ENCODE assay signal across 1 cellular context in the genomic region with DNA sequence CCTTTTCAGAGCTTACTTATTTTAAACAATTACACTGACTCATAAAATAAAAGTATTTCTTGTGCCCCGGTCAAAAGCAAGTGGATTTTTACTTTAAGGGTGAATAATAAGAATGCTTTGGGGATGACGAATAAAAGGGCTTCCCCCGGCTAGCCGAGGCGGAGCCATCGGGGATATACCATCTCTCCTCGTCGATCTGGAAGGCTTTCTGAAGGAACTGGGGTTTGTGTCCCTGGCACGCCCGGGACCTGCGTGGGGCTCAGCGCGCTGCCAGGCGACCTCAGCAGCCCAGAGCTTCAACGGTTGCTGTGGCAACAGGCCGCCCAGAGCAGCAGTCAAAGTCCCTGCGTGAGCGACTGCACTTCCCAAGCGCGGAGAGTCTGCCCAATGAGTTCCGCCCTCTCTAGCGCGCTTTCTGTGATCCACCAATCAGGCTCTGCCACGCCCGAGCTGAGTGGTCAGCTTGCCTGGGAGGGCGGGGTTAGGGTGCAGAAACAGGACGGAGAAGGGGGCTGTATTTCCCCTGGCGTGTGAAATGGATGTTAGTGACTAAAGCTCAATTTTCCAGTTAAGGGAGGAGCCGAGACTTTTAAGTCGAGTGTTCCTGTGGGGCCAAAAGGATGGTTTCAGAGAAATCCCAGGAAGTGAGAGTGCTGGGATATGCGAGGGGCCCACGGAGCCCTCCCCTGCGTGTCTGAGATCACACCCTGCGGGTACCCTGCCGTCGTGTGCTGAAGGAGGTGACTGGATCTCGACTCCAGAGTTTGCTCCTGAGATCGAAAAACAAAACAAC.
A peak's percentile ranks its signal among the peaks of the same experiment; 100 is the strongest.
TF ChIP-seq lines count a peak whose summit lies in the region.

No MANE protein-coding gene starts in this region.

TF ChIP-seq in K562, 482 proteins besides CTCF, POLR2A, EP300 and RAD21 (continued from another document and continues in another):
- TF ChIP-seq, protein P1, sequence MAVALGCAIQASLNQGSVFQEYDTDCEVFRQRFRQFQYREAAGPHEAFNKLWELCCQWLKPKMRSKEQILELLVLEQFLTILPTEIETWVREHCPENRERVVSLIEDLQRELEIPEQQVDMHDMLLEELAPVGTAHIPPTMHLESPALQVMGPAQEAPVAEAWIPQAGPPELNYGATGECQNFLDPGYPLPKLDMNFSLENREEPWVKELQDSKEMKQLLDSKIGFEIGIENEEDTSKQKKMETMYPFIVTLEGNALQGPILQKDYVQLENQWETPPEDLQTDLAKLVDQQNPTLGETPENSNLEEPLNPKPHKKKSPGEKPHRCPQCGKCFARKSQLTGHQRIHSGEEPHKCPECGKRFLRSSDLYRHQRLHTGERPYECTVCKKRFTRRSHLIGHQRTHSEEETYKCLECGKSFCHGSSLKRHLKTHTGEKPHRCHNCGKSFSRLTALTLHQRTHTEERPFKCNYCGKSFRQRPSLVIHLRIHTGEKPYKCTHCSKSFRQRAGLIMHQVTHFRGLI (CRISPR knock-in tag; IDR thresholded peaks at IDR 0.05), result no peak
- TF ChIP-seq SMAD1 (IDR thresholded peaks at IDR 0.05; ENCODE audit: low read depth, low read length, partially characterized antibody) (peak; percentile 54), SMARCE1 (IDR thresholded peaks at IDR 0.05) (no peak), POLR2AphosphoS5 (IDR thresholded peaks at IDR 0.05; ENCODE audit: control insufficient read depth, insufficient read depth, low read depth, low read length) (no peak), SAFB (IDR thresholded peaks at IDR 0.05; ENCODE audit: borderline replicate concordance, low read depth, low read length) (peak; percentile 41; the same call in 1 of the 2 replicates), HDGF (IDR thresholded peaks at IDR 0.05) (no peak), NFXL1 (CRISPR knock-in tag; IDR thresholded peaks at IDR 0.05) (no peak), CBFA2T3 (IDR thresholded peaks at IDR 0.05) (no peak), ZNF174 (CRISPR knock-in tag; IDR thresholded peaks at IDR 0.05) (no peak), FOXK2 (conservative IDR thresholded peaks at IDR 0.05 in 1 of 2, IDR thresholded peaks at IDR 0.05 in 1 of 2; ENCODE audit: low read depth in 2 of 2) (peak; percentile 39 to 90; a peak in 3 of 4 replicates), ELK1 (CRISPR knock-in tag; IDR thresholded peaks at IDR 0.05) (no peak), KAT2B (IDR thresholded peaks at IDR 0.05; ENCODE audit: low read depth, low read length) (no peak), GMEB1 (CRISPR knock-in tag; IDR thresholded peaks at IDR 0.05) (no peak), BDP1 (IDR thresholded peaks at IDR 0.05; ENCODE audit: insufficient read depth, insufficient read length) (no peak), MGA (IDR thresholded peaks at IDR 0.05) (peak; percentile 80), ATF3 (IDR thresholded peaks at IDR 0.05) (no peak; the same call in 1 of the 2 replicates), ATF3 (CRISPR knock-in tag; conservative IDR thresholded peaks at IDR 0.05) (peak; percentile 50; the same call in 1 of the 2 replicates), ZFP30 (CRISPR knock-in tag; IDR thresholded peaks at IDR 0.05; ENCODE audit: borderline replicate concordance) (no peak), ILK (tag; IDR thresholded peaks at IDR 0.05; ENCODE audit: borderline replicate concordance, low read depth) (no peak), ZNF134 (CRISPR knock-in tag; conservative IDR thresholded peaks at IDR 0.05) (no peak), ZNF507 (tag; conservative IDR thresholded peaks at IDR 0.05) (no peak), KDM1A (IDR thresholded peaks at IDR 0.05) (no peak), CREBBP (IDR thresholded peaks at IDR 0.05; ENCODE audit: low read depth, low read length) (no peak), HLTF (IDR thresholded peaks at IDR 0.05) (no peak), FUS (optimal IDR thresholded peaks at IDR 0.05; ENCODE audit: low read depth, low read length) (no peak), ZNF695 (CRISPR knock-in tag; IDR thresholded peaks at IDR 0.05) (no peak), ELF4 (CRISPR knock-in tag; IDR thresholded peaks at IDR 0.05) (no peak), KLF10 (CRISPR knock-in tag; IDR thresholded peaks at IDR 0.05) (no peak), BRD4 (IDR thresholded peaks at IDR 0.05) (no peak), MAFG (tag; conservative IDR thresholded peaks at IDR 0.05) (no peak), NFYB (IDR thresholded peaks at IDR 0.05; ENCODE audit: extremely low read depth, insufficient read length) (peak; percentile 62), ZNF324 (CRISPR knock-in tag; IDR thresholded peaks at IDR 0.05) (no peak), HMBOX1 (IDR thresholded peaks at IDR 0.05) (no peak)
- TF ChIP-seq, protein P2, sequence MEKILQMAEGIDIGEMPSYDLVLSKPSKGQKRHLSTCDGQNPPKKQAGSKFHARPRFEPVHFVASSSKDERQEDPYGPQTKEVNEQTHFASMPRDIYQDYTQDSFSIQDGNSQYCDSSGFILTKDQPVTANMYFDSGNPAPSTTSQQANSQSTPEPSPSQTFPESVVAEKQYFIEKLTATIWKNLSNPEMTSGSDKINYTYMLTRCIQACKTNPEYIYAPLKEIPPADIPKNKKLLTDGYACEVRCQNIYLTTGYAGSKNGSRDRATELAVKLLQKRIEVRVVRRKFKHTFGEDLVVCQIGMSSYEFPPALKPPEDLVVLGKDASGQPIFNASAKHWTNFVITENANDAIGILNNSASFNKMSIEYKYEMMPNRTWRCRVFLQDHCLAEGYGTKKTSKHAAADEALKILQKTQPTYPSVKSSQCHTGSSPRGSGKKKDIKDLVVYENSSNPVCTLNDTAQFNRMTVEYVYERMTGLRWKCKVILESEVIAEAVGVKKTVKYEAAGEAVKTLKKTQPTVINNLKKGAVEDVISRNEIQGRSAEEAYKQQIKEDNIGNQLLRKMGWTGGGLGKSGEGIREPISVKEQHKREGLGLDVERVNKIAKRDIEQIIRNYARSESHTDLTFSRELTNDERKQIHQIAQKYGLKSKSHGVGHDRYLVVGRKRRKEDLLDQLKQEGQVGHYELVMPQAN (IDR thresholded peaks at IDR 0.05; ENCODE audit: borderline replicate concordance), result no peak
